ENCODE assay signal across 8 cellular contexts in genomic region chr21:33948096-33948950, GRCh38. TPM values are rescaled to one million over a fixed set of nuclear protein-coding genes. Genes with fewer than 3 reads are reported as not detected.
DNase-seq lines count a peak whose midpoint lies in the region; ATAC-seq and TF ChIP-seq lines count a peak whose summit lies in the region.

No MANE protein-coding gene starts in this region.

- TF ChIP-seq CTCF in A673 (conservative IDR thresholded peaks at IDR 0.05; ENCODE audit: low read depth, low read length) (no peak), dorsolateral prefrontal cortex (IDR thresholded peaks at IDR 0.05 in 54 of 56, conservative IDR thresholded peaks at IDR 0.05 in 2 of 56; ENCODE audit: low read depth in 1 of 56, partially characterized antibody in 56 of 56) (peak in 2 of 56 donors; percentile 14 to 16)

- no peaks in the 10 kb centered on the region for H3K9me3 ChIP-seq in A673 (ENCODE audit: low read depth, low read length, poor library complexity, severe bottlenecking)

- H3K4me3 ChIP-seq in A673 (ENCODE audit: low read depth, low read length, poor library complexity, severe bottlenecking) (no peak overlapping the region), dorsolateral prefrontal cortex (peak overlapping the region in 49 of 59 donors; percentile 2 to 51 (median 23)), mesendoderm (ENCODE audit: low read length) (no peak overlapping the region)

- ATAC-seq in GM18873 (IDR thresholded peaks at IDR 0.05; ENCODE audit: low FRiP score, unreplicated experiment) = peak; percentile 35
- peak; percentile 55 for ATAC-seq in HG03135 (IDR thresholded peaks at IDR 0.05; ENCODE audit: unreplicated experiment)

- H2BK120ac ChIP-seq in mesendoderm (ENCODE audit: low read depth, low read length) = peak overlapping the region; percentile 19

- H3K23ac ChIP-seq in mesendoderm (ENCODE audit: low read length) = no peak overlapping the region

- H2AK5ac ChIP-seq in mesendoderm (ENCODE audit: low read length) = no peak overlapping the region

- H3K36me3 ChIP-seq in A673 (ENCODE audit: insufficient read depth, low read length, poor library complexity, severe bottlenecking) (no peaks in the 10 kb centered on the region), mesendoderm (ENCODE audit: control insufficient read depth, insufficient read depth, low read length) (no peaks in the 10 kb centered on the region)

- no peaks in the 10 kb centered on the region for H3K79me1 ChIP-seq in mesendoderm (ENCODE audit: low read length)

- no peak overlapping the region for H2BK5ac ChIP-seq in mesendoderm (ENCODE audit: low read length)

- no peak overlapping the region for H4K8ac ChIP-seq in mesendoderm (ENCODE audit: low read depth, low read length)

- BruUV-seq in A673 (replicated peaks; lab: Mats Ljungman, UMichigan) = no TSS peak

- no peak overlapping the region for H2BK15ac ChIP-seq in mesendoderm (replicated peaks; ENCODE audit: low read depth)

- CTCF ChIA-PET in A673 (lab: Charles Lee) = interaction anchor here (0.6 to 0.9 kb wide), 4 partner anchors 14 to 414 kb away, joined by 3 to 4 read pairs (median 4); no protein-coding TSS in a partner anchor

- POLR2A ChIA-PET in A673 (lab: Charles Lee; ENCODE audit: low non-redundant PET) = no interaction called here

- H3K4me1 ChIP-seq in A673 (ENCODE audit: insufficient read depth, low read length, poor library complexity, severe bottlenecking) (peaks cover 16% of the 10 kb centered on the region), mesendoderm (ENCODE audit: control insufficient read depth, low read depth, low read length) (peaks cover 10% of the 10 kb centered on the region)

- no CpG with 5 or more reads among the region's 17 CpGs for WGBS in mesendoderm (ENCODE audit: extremely low coverage, insufficient coverage, low lambda C conversion rate)

- peak overlapping the region; percentile 81 for H3K4ac ChIP-seq in mesendoderm (ENCODE audit: low read depth, low read length)

- H3K27me3 ChIP-seq in A673 (replicated peaks; ENCODE audit: insufficient read depth, low read depth, low read length, poor library complexity) (no peaks in the 10 kb centered on the region), dorsolateral prefrontal cortex (no peaks in the 10 kb centered on the region), mesendoderm (ENCODE audit: insufficient read depth, low read length, poor library complexity) (no peaks in the 10 kb centered on the region)

- no peak overlapping the region for H3K9ac ChIP-seq in mesendoderm (ENCODE audit: low read length)

- peak overlapping the region; percentile 44 for H3K27ac ChIP-seq in A673 (ENCODE audit: low read depth, low read length, poor library complexity, severe bottlenecking)
- H3K27ac ChIP-seq in dorsolateral prefrontal cortex = peak overlapping the region in 58 of 59 donors; percentile 49 to 97 (median 88)
- H3K27ac ChIP-seq in mesendoderm (ENCODE audit: low read depth, low read length) = peak overlapping the region; percentile 68

- intact Hi-C loops in A673 (cut with micrococcal nuclease; ENCODE audit: unreplicated experiment) (no loop called here), dorsolateral prefrontal cortex (cut with DNase I) (loop anchor here in 1 of 2 donors (10.0 kb wide), 1 partner anchor 386 kb away; no protein-coding TSS in a partner anchor)

- H3K18ac ChIP-seq in mesendoderm (ENCODE audit: low read length) = peak overlapping the region; percentile 44

- DNase-seq in A673 (ENCODE audit: low spot score) = peak; percentile 81
- DNase-seq in NCI-H510A treated with DMSO at 0.1 percent for 48 hours (lab: John Stamatoyannopoulos, UW) = peak; percentile 80
- peak; percentile 78 to 85 for DNase-seq in activated CD4-positive, alpha-beta T cell treated with anti-CD3 and anti-CD28 coated beads, Interleukin-2, amount 50 U/mL, for 48 hours
- DNase-seq in dorsolateral prefrontal cortex = peak; percentile 37 to 88 (median 83)
- peak; percentile 98 for DNase-seq in mesendoderm
- DNase-seq in stimulated activated CD8-positive, alpha-beta memory T cell treated with anti-CD3 and anti-CD28 coated beads, Interleukin-2, amount 100 ng/mL, for 1 hour (ENCODE audit: low read depth in 2 of 2) = peak; percentile 63 to 66

- no peaks in the 10 kb centered on the region for H3K79me2 ChIP-seq in mesendoderm (ENCODE audit: control insufficient read depth, insufficient read depth, low read length)

- H3K4me2 ChIP-seq in mesendoderm (ENCODE audit: low read length) = peak overlapping the region; percentile 4

- no peak overlapping the region for H4K5ac ChIP-seq in mesendoderm (ENCODE audit: low read length)

- H3K56ac ChIP-seq in mesendoderm (ENCODE audit: low read length) = peak overlapping the region; percentile 63

RNA-seq across cellular contexts. Expression of gene ATP5PO, which starts 32.7 kb away (rescaled TPM):
- total RNA-seq in A673 (2021) = 254 and 255 TPM in 2 replicates
- 100 to 1,000 TPM; 104 to 254 (median 186) TPM for total RNA-seq in dorsolateral prefrontal cortex
- polyA plus RNA-seq in mesendoderm (2013, experiment 1 of 2) = 445 TPM
- 443 TPM for polyA plus RNA-seq in mesendoderm (2013, experiment 2 of 2)

Comparison
In these comparisons a context has a peak if more than half of its experiments do, and no peak if none do; other contexts are left out.
1. H3K4me3 ChIP-seq: peak in dorsolateral prefrontal cortex (49 of 59); none in A673 (single experiment) and mesendoderm (single experiment).
2. Peak in every context shown above with its lines, with median percentiles within 50 percentile points of each other: DNase-seq and H3K27ac ChIP-seq.